8 cellular contexts compared by ENCODE assay signal in the genomic region with DNA sequence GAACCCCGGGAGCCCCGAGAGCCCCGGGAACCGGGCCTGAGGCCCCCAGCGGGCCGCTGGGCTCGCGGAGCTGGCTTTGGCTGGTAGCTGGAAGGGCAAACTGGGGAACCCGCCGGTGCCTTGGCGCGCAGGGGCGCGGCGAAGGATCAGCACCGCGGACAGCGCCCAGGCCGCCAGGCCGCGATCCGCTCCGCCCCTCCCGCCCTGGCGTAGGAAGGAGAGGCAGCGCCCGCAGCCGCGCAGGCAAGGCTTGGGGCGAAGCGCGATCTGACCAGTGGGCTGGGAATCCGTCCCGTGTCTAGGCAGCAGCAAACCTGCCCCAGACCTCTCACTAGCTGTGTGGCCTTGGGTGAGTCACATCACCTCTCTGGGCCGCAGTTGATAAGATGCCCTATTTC. TPM values are rescaled to one million over a fixed set of nuclear protein-coding genes. Genes with fewer than 3 reads are reported as not detected.
DNase-seq lines count a peak whose midpoint lies in the region; ATAC-seq and TF ChIP-seq lines count a peak whose summit lies in the region.

No MANE protein-coding gene starts in this region.

- DNase-seq in NCI-H1417 (lab: John Stamatoyannopoulos, UW): peak; percentile 25 to 78 (median 74)
- DNase-seq in NCI-H1417 treated with DMSO at 0.1 percent for 48 hours (lab: John Stamatoyannopoulos, UW): no peak
- peak; percentile 76 for DNase-seq in NCI-H69 (lab: John Stamatoyannopoulos, UW)
- peak; percentile 15 to 61 for DNase-seq in activated CD8-positive, alpha-beta memory T cell treated with anti-CD3 and anti-CD28 coated beads for 1 hour (ENCODE audit: extremely low read depth in 1 of 2, low read depth in 1 of 2)
- DNase-seq in effector CD8-positive, alpha-beta T cell (lab: John Stamatoyannopoulos, UW): peak; percentile 39
- DNase-seq in lung (ENCODE audit: low spot score): peak; percentile 63
- peak; percentile 51 for DNase-seq in stimulated activated CD8-positive, alpha-beta memory T cell treated with anti-CD3 and anti-CD28 coated beads, Interleukin-12 subunit alpha, Interleukin-12 subunit beta, amount 100 ng/mL, for 24 hours (ENCODE audit: extremely low read depth)

- H3K27me3 ChIP-seq in lung (ENCODE audit: control insufficient read depth, insufficient read depth): peaks cover 21% of the 10 kb centered on the region

- H3K9me3 ChIP-seq in lung (ENCODE audit: control insufficient read depth in 2 of 2, insufficient read depth in 1 of 2, low read length in 1 of 2): peaks cover 0 to 2% of the 10 kb centered on the region in 2 donors

- no peak overlapping the region for H3K4me3 ChIP-seq in lung

- peak; percentile 92 for ATAC-seq in lung (ENCODE audit: insufficient read depth, low FRiP score)
- ATAC-seq in HG03025 (IDR thresholded peaks at IDR 0.05; ENCODE audit: low FRiP score, unreplicated experiment): no peak

- peaks cover 0 to 4% of the 10 kb centered on the region in 2 donors for H3K4me1 ChIP-seq in lung (ENCODE audit: control insufficient read depth in 2 of 2, insufficient read depth in 2 of 2, low read length in 2 of 2)

- 2% methylated on average over 17 to 35 of the region's 35 CpGs for WGBS in lung, 2 donors

- H3K36me3 ChIP-seq in lung (ENCODE audit: control insufficient read depth in 2 of 2, insufficient read depth in 2 of 2, low read length in 2 of 2): no peaks in the 10 kb centered on the region

- no peak overlapping the region for H3K27ac ChIP-seq in lung (ENCODE audit: low read depth in 1 of 2, low read length in 1 of 2)

- no peak for TF ChIP-seq CTCF in lung (IDR thresholded peaks at IDR 0.05; ENCODE audit: control extremely low read depth, extremely low read depth)

RNA-seq across cellular contexts. Expression of a gene that starts 0.3 kb away (rescaled TPM):
- under 1 TPM; 0.06 to 0.89 TPM for total RNA-seq in lung
- polyA plus RNA-seq in lung: under 1 TPM; 0.03 to 0.10 TPM

RNA-seq across cellular contexts. Expression of a gene that starts 38.2 kb away (rescaled TPM):
- 10 to 100 TPM; 29.7 to 80.5 TPM for total RNA-seq in lung
- polyA plus RNA-seq in lung: 10 to 100 TPM; 42.0 to 42.2 TPM

RNA-seq across cellular contexts. Expression of a gene that starts 46.5 kb away (rescaled TPM):
- 10 to 100 TPM in 1 of 2 donors, 1 to 10 TPM in 1; 5.5 to 16.7 TPM for total RNA-seq in lung
- polyA plus RNA-seq in lung: 1 to 10 TPM; 5.3 to 6.4 TPM
